Comparison of ENCODE assay signal across 8 cellular contexts in the genomic region with DNA sequence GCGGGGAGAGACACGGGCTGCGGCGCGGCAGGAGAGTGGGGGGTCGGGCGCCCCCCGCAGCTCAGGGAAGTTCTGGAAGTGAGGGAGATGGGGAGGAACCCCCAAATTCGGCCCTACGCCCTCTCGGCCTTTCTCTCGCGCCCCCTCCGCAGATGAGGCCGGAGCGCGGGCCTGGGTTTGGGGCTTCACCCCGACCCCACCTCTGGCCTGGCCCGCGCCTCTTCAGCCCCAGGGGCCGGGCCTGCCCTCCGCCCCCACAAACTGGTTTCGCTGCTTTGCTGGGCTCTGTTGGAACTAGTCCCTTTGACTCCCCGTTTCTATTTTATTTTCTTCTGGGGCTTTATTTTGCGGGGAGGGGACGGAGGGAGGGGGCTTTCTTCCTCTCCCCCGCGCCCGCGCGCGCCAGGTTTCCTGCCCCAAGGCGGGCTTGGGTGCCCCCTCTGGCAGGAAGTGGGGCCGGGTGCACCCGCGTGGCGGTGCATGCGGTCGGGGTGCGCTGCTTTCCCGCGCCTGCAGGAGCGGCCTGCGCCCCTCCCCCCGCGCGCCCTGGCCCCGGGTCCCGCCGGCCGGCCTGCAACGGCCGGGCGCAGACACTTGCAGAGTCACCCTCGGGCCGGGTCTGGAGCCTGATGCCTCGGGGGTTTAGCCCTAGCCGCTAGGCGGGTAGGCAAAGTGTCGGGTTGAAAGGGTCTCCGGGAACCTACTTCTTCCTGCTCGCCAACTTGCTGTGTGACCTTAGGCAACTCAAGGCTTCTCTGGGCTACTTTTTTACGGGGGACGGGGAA.
DNase-seq lines count a peak whose midpoint lies in the region; TF ChIP-seq lines count a peak whose summit lies in the region.

No MANE protein-coding gene starts in this region.

- peak; percentile 34 for TF ChIP-seq CTCF in brain microvascular endothelial cell (IDR thresholded peaks at IDR 0.05; ENCODE audit: low read depth, low read length, missing control alignments)

- TF ChIP-seq RAD21 in Ishikawa (IDR thresholded peaks at IDR 0.05; ENCODE audit: low read depth) = no peak

- in situ Hi-C loops in brain microvascular endothelial cell (cut with HindIII; ENCODE audit: low pct_ligation_motif_present, low sequenced_read_pairs) = no loop called here

- no peak for TF ChIP-seq EP300 in Ishikawa (IDR thresholded peaks at IDR 0.05; ENCODE audit: borderline replicate concordance)

- peaks cover 20% of the 10 kb centered on the region for H3K36me3 ChIP-seq in brain microvascular endothelial cell (replicated peaks)

- peak overlapping the region; percentile 63 for H3K27ac ChIP-seq in brain microvascular endothelial cell

- no peaks in the 10 kb centered on the region for H3K27me3 ChIP-seq in brain microvascular endothelial cell (replicated peaks)

- DNase-seq in NCI-H1694 treated with DMSO at 0.1 percent for 48 hours (lab: John Stamatoyannopoulos, UW) (peak; percentile 10), NCI-H1694 (lab: John Stamatoyannopoulos, UW) (no peak), T1000 (lab: John Stamatoyannopoulos, UW) (peak; percentile 23), brain microvascular endothelial cell (no peak), iris pigment epithelial cell (ENCODE audit: low read depth) (peak; percentile 40), COLO829 (ENCODE audit: low spot score) (no peak)
- DNase-seq in stimulated activated CD4-positive, alpha-beta T cell treated with anti-CD3 and anti-CD28 coated beads, Interleukin-1b, Interleukin-23, amount 100 ng/mL, for 4 hours (ENCODE audit: low read depth in 2 of 2) = peak; percentile 65 to 73

- peak overlapping the region; percentile 82 for H3K4me3 ChIP-seq in brain microvascular endothelial cell (ENCODE audit: low read depth, low read length)

TF ChIP-seq in Ishikawa, 13 proteins besides CTCF, POLR2A, EP300 and RAD21:
- TF ChIP-seq, protein P1, sequence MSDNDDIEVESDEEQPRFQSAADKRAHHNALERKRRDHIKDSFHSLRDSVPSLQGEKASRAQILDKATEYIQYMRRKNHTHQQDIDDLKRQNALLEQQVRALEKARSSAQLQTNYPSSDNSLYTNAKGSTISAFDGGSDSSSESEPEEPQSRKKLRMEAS (IDR thresholded peaks at IDR 0.05) = peak; percentile 95
- TF ChIP-seq FOXM1 (IDR thresholded peaks at IDR 0.05; ENCODE audit: borderline replicate concordance, low read depth) (no peak), TEAD4 (IDR thresholded peaks at IDR 0.05) (no peak), CEBPB (IDR thresholded peaks at IDR 0.05) (no peak), TCF12 (IDR thresholded peaks at IDR 0.05; ENCODE audit: low read depth) (no peak), CREB1 (IDR thresholded peaks at IDR 0.05; ENCODE audit: low read depth) (no peak), REST (IDR thresholded peaks at IDR 0.05; ENCODE audit: low read depth) (no peak), TAF1 (IDR thresholded peaks at IDR 0.05; ENCODE audit: low read depth) (no peak), EGR1 (IDR thresholded peaks at IDR 0.05) (peak; percentile 51; the same call in 1 of the 2 replicates), ZBTB7A (IDR thresholded peaks at IDR 0.05; ENCODE audit: low read depth) (peak; percentile 83), NFIC (IDR thresholded peaks at IDR 0.05) (no peak), YY1 (IDR thresholded peaks at IDR 0.05; ENCODE audit: low read depth) (no peak)
- TF ChIP-seq, protein P2, sequence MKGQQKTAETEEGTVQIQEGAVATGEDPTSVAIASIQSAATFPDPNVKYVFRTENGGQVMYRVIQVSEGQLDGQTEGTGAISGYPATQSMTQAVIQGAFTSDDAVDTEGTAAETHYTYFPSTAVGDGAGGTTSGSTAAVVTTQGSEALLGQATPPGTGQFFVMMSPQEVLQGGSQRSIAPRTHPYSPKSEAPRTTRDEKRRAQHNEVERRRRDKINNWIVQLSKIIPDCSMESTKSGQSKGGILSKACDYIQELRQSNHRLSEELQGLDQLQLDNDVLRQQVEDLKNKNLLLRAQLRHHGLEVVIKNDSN (IDR thresholded peaks at IDR 0.05) = no peak

Comparison
In these comparisons a context has a peak if more than half of its experiments do, and no peak if none do; other contexts are left out.
1. DNase-seq: peak in NCI-H1694 treated with DMSO at 0.1 percent for 48 hours (single experiment), T1000 (single experiment), iris pigment epithelial cell (single experiment) and stimulated activated CD4-positive, alpha-beta T cell treated with anti-CD3 and anti-CD28 coated beads, Interleukin-1b, Interleukin-23, amount 100 ng/mL, for 4 hours (2 of 2); none in NCI-H1694 (single experiment), brain microvascular endothelial cell (single experiment) and COLO829 (single experiment).